Comparison of ENCODE assay signal across 8 cellular contexts in genomic region chr1:150268706-150269403, GRCh38. TPM values are rescaled to one million over a fixed set of nuclear protein-coding genes. Genes with fewer than 3 reads are reported as not detected.
DNase-seq lines count a peak whose midpoint lies in the region; ATAC-seq and TF ChIP-seq lines count a peak whose summit lies in the region.

APH1A (minus strand) TSS chr1:150269016; CDS start chr1:150268810, 206 bp downstream.

- no peaks in the 10 kb centered on the region for H3K9me3 Mint-ChIP-seq in activated B cell treated with CpG ODN at 0.5 μM for 24 hours
- H3K9me3 Mint-ChIP-seq in immature natural killer cell, result no peaks in the 10 kb centered on the region

- CTCF ChIA-PET in activated B cell treated with CpG ODN at 0.5 μM for 24 hours (lab: Charles Lee), result interaction anchor here (1.0 to 1.6 kb wide), 2 partner anchors 12 kb away, joined by 4 to 7 read pairs; no protein-coding TSS in a partner anchor

- H3K27me3 Mint-ChIP-seq in activated B cell treated with CpG ODN at 0.5 μM for 24 hours (peaks cover 4% of the 10 kb centered on the region), immature natural killer cell (ENCODE audit: low read depth in 3 of 3) (peaks cover 17 to 20% (median 17%) of the 10 kb centered on the region in 3 donors)

- DNase-seq in AG09309 (ENCODE audit: low read depth) (peak; percentile 76), NCI-H345 treated with DMSO at 0.1 percent for 48 hours (lab: John Stamatoyannopoulos, UW; ENCODE audit: unreplicated experiment) (peak; percentile 99), activated B cell treated with CpG ODN at 0.5 μM for 24 hours (peak; percentile 86), cardiac fibroblast (ENCODE audit: low read depth in 2 of 2) (peak; percentile 97 to 98), immature natural killer cell (peak; percentile 90 to 92 (median 91)), smooth muscle cell of the brain vasculature (ENCODE audit: low read depth, low spot score) (peak; percentile 91)

- H3K4me1 Mint-ChIP-seq in activated B cell treated with CpG ODN at 0.5 μM for 24 hours, result peaks cover 32% of the 10 kb centered on the region
- peaks cover 30 to 32% of the 10 kb centered on the region in 2 donors for H3K4me1 Mint-ChIP-seq in immature natural killer cell

- H3K27ac Mint-ChIP-seq in activated B cell treated with CpG ODN at 0.5 μM for 24 hours (peak within 1 kb of the TSS; percentile 94), immature natural killer cell (peak within 1 kb of the TSS; percentile 93 to 98 (median 96))

- peak within 1 kb of the TSS; percentile 100 for H3K4me3 Mint-ChIP-seq in activated B cell treated with CpG ODN at 0.5 μM for 24 hours
- H3K4me3 Mint-ChIP-seq in immature natural killer cell, result peak within 1 kb of the TSS; percentile 91 to 99 (median 94)

- TF ChIP-seq CTCF in AG09309 (IDR thresholded peaks at IDR 0.05; ENCODE audit: control insufficient read depth, insufficient read depth, low read depth, low read length, missing control alignments) (no peak), activated B cell treated with CpG ODN at 0.5 μM for 24 hours (IDR thresholded peaks at IDR 0.05) (no peak), cardiac fibroblast (IDR thresholded peaks at IDR 0.05; ENCODE audit: low read depth, low read length) (no peak)

- peak; percentile 75 for ATAC-seq in GM19025 (IDR thresholded peaks at IDR 0.05; ENCODE audit: low read depth, unreplicated experiment)
- ATAC-seq in HG03280 (IDR thresholded peaks at IDR 0.05; ENCODE audit: unreplicated experiment), result peak; percentile 94
- ATAC-seq in activated B cell treated with CpG ODN at 0.5 μM for 24 hours (ENCODE audit: low read depth), result peak; percentile 97

- intact Hi-C loops in activated B cell treated with CpG ODN at 0.5 μM for 24 hours (cut with micrococcal nuclease), result loop anchor here (1.0 to 5.0 kb wide), 7 partner anchors 12 to 93 kb away; partner anchors contain the start of genes ANP32E, MRPS21, PRPF3 and RPRD2

- H3K36me3 Mint-ChIP-seq in activated B cell treated with CpG ODN at 0.5 μM for 24 hours (ENCODE audit: low read depth) (peaks cover 44% of the 10 kb centered on the region), immature natural killer cell (peaks cover 3 to 27% (median 14%) of the 10 kb centered on the region in 3 donors)

- peak within 1 kb of the TSS; percentile 57 for H3K4me3 ChIP-seq in AG09309 (ENCODE audit: control insufficient read depth, low read depth, low read length)
- peak within 1 kb of the TSS; percentile 90 to 98 for H3K4me3 ChIP-seq in cardiac fibroblast (replicated peaks in 1 of 2; ENCODE audit: low read depth in 2 of 2, low read length in 2 of 2)

- POLR2A ChIA-PET in activated B cell treated with CpG ODN at 0.5 μM for 24 hours (lab: Charles Lee), result interaction anchor here (0.6 to 2.0 kb wide), 19 partner anchors 9 to 758 kb away, joined by 3 to 15 read pairs (median 3); partner anchors contain the start of genes CA14, CIART, FALEC and RPRD2

RNA-seq across cellular contexts. Expression of gene APH1A, which starts in this region (rescaled TPM):
- 145 TPM in 2 replicates for total RNA-seq in activated B cell treated with CpG ODN at 0.5 μM for 24 hours
- 10 to 100 TPM; 64.6 to 99.1 (median 82.1) TPM for polyA plus RNA-seq in immature natural killer cell

Comparison
In these comparisons a context has a peak if more than half of its experiments do, and no peak if none do; other contexts are left out.
1. Peak in every context shown above with its lines: DNase-seq, ATAC-seq and H3K4me3 ChIP-seq.